ENCODE assay signal across 3 cellular contexts in the genomic region with DNA sequence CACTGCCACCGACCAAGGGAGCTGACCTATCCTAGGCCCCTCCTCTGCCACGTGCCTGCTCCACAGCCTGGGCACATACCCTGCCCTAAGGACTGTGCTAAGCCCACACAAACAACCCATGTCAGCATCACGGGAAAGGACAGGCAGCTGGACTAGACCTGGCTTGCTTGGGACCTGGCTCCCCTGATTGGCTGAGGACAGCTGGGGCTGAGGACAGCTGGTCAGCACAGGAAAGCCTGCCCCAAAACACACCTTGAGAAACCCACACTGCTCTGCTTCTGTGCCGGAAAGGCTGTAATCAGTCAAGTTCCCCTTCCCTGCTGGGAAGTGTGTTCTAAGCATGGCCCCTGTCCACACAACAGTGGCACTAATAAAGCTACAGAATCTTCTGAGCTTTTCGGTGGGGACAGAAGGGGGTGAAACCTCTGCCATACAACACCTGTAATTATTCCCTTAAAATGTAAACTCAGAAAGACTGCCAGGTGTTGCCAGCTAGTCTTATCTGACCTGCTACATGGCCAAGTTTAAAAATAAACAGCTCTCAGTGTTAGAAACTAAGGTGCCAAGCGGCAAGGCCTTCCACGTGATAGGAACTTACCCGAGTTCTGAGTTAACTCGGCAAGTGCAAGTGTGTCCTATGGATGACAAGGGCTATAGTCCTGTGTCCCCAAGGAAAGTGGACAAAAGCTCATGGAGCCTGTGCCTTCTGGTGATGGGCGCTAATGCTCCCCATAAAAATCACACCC.
A peak's percentile ranks its signal among the peaks of the same experiment; 100 is the strongest.
TF ChIP-seq lines count a peak whose summit lies in the region.

No MANE protein-coding gene starts in this region.

TF ChIP-seq in liver, 16 proteins besides CTCF, POLR2A, EP300 and RAD21:
- TF ChIP-seq ATF3 (IDR thresholded peaks at IDR 0.05) (no peak), RXRA (IDR thresholded peaks at IDR 0.05) (peak; percentile 12 to 73), FOXA1 (IDR thresholded peaks at IDR 0.05) (no peak), YY1 (IDR thresholded peaks at IDR 0.05) (peak; percentile 43), MAX (IDR thresholded peaks at IDR 0.05) (peak; percentile 71), HNF4A (conservative IDR thresholded peaks at IDR 0.05) (peak; percentile 9 to 73), TAF1 (conservative IDR thresholded peaks at IDR 0.05) (no peak), REST (IDR thresholded peaks at IDR 0.05) (peak; percentile 23), FOXA2 (IDR thresholded peaks at IDR 0.05) (peak; percentile 30), HNF4G (IDR thresholded peaks at IDR 0.05) (no peak), JUND (IDR thresholded peaks at IDR 0.05) (peak in 1 of 2 donors; percentile 22)
- TF ChIP-seq, protein P1, sequence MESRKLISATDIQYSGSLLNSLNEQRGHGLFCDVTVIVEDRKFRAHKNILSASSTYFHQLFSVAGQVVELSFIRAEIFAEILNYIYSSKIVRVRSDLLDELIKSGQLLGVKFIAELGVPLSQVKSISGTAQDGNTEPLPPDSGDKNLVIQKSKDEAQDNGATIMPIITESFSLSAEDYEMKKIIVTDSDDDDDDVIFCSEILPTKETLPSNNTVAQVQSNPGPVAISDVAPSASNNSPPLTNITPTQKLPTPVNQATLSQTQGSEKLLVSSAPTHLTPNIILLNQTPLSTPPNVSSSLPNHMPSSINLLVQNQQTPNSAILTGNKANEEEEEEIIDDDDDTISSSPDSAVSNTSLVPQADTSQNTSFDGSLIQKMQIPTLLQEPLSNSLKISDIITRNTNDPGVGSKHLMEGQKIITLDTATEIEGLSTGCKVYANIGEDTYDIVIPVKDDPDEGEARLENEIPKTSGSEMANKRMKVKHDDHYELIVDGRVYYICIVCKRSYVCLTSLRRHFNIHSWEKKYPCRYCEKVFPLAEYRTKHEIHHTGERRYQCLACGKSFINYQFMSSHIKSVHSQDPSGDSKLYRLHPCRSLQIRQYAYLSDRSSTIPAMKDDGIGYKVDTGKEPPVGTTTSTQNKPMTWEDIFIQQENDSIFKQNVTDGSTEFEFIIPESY (IDR thresholded peaks at IDR 0.05): no peak

TF ChIP-seq in HepG2, 621 proteins besides CTCF, POLR2A, EP300 and RAD21:
- TF ChIP-seq ZBTB3 (CRISPR knock-in tag; IDR thresholded peaks at IDR 0.05; ENCODE audit: borderline replicate concordance, low read depth) (no peak), ZNF343 (CRISPR knock-in tag; IDR thresholded peaks at IDR 0.05) (no peak), RCOR2 (CRISPR knock-in tag; IDR thresholded peaks at IDR 0.05) (no peak), PHB2 (IDR thresholded peaks at IDR 0.05; ENCODE audit: partially characterized antibody) (no peak)
- TF ChIP-seq, protein P2, sequence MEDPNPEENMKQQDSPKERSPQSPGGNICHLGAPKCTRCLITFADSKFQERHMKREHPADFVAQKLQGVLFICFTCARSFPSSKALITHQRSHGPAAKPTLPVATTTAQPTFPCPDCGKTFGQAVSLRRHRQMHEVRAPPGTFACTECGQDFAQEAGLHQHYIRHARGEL (CRISPR knock-in tag; IDR thresholded peaks at IDR 0.05): no peak

TF ChIP-seq in GM12878, 131 proteins besides CTCF, POLR2A, EP300 and RAD21 (continues in another document):
- TF ChIP-seq SREBF1 (IDR thresholded peaks at IDR 0.05; ENCODE audit: low read length) (no peak), ETV6 (conservative IDR thresholded peaks at IDR 0.05 in 1 of 2, IDR thresholded peaks at IDR 0.05 in 1 of 2; ENCODE audit: borderline replicate concordance in 1 of 2, low read depth in 1 of 2) (peak in 1 of 2 experiments; percentile 50; a peak in 1 of 4 replicates), RELA (IDR thresholded peaks at IDR 0.05; ENCODE audit: borderline replicate concordance, partially characterized antibody) (no peak), POLR2AphosphoS5 (IDR thresholded peaks at IDR 0.05; ENCODE audit: low read length) (0 out of 2 replicates have a peak, but pooled peaks have one; percentile 37), WRNIP1 (IDR thresholded peaks at IDR 0.05; ENCODE audit: borderline replicate concordance, low read depth, low read length) (no peak), ESRRA (IDR thresholded peaks at IDR 0.05; ENCODE audit: low read length) (no peak), TARDBP (IDR thresholded peaks at IDR 0.05; ENCODE audit: borderline replicate concordance) (no peak), ZNF24 (IDR thresholded peaks at IDR 0.05) (no peak), RUNX3 (IDR thresholded peaks at IDR 0.05; ENCODE audit: low read length) (peak; percentile 6; the same call in 1 of the 2 replicates), RCOR1 (conservative IDR thresholded peaks at IDR 0.05; ENCODE audit: low read depth, low read length) (no peak), SUPT20H (IDR thresholded peaks at IDR 0.05; ENCODE audit: borderline replicate concordance, control insufficient read depth, low read depth, low read length) (no peak), ZBTB40 (IDR thresholded peaks at IDR 0.05; ENCODE audit: borderline replicate concordance) (peak; percentile 72), RBBP5 (conservative IDR thresholded peaks at IDR 0.05) (no peak), MAX (IDR thresholded peaks at IDR 0.05; ENCODE audit: low read depth, low read length) (no peak), CUX1 (IDR thresholded peaks at IDR 0.05; ENCODE audit: insufficient replicate concordance, low read depth, low read length) (no peak), ZNF687 (IDR thresholded peaks at IDR 0.05) (peak; percentile 15; the same call in 1 of the 2 replicates)
- TF ChIP-seq, protein P3, sequence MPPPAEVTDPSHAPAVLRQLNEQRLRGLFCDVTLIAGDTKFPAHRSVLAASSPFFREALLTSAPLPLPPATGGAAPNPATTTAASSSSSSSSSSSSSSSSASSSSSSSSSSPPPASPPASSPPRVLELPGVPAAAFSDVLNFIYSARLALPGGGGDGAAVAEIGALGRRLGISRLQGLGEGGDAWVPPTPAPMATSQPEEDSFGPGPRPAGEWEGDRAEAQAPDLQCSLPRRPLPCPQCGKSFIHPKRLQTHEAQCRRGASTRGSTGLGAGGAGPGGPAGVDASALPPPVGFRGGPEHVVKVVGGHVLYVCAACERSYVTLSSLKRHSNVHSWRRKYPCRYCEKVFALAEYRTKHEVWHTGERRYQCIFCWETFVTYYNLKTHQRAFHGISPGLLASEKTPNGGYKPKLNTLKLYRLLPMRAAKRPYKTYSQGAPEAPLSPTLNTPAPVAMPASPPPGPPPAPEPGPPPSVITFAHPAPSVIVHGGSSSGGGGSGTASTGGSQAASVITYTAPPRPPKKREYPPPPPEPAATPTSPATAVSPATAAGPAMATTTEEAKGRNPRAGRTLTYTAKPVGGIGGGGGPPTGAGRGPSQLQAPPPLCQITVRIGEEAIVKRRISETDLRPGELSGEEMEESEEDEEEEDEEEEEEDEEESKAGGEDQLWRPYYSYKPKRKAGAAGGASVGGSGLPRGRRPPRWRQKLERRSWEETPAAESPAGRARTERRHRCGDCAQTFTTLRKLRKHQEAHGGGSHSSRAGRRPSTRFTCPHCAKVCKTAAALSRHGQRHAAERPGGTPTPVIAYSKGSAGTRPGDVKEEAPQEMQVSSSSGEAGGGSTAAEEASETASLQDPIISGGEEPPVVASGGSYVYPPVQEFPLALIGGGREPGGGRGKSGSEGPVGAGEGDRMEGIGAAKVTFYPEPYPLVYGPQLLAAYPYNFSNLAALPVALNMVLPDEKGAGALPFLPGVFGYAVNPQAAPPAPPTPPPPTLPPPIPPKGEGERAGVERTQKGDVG (CRISPR knock-in tag; IDR thresholded peaks at IDR 0.05): no peak
- TF ChIP-seq, protein P4, sequence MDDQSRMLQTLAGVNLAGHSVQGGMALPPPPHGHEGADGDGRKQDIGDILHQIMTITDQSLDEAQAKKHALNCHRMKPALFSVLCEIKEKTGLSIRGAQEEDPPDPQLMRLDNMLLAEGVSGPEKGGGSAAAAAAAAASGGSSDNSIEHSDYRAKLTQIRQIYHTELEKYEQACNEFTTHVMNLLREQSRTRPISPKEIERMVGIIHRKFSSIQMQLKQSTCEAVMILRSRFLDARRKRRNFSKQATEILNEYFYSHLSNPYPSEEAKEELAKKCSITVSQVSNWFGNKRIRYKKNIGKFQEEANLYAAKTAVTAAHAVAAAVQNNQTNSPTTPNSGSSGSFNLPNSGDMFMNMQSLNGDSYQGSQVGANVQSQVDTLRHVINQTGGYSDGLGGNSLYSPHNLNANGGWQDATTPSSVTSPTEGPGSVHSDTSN (IDR thresholded peaks at IDR 0.05; ENCODE audit: insufficient replicate concordance, low read depth, low read length): no peak
